8 cellular contexts compared by ENCODE assay signal in genomic region chr20:4160761-4161305, GRCh38. TPM values are rescaled to one million over a fixed set of nuclear protein-coding genes. Genes with fewer than 3 reads are reported as not detected.
DNase-seq lines count a peak whose midpoint lies in the region; ATAC-seq, FAIRE-seq and TF ChIP-seq lines count a peak whose summit lies in the region.

No MANE protein-coding gene starts in this region.

- CTCF ChIA-PET in naive thymus-derived CD4-positive, alpha-beta T cell (lab: Charles Lee) = no interaction called here

- H3K27ac Mint-ChIP-seq in effector memory CD8-positive, alpha-beta T cell = peak overlapping the region in 1 of 2 donors; percentile 87
- H3K27ac Mint-ChIP-seq in naive thymus-derived CD4-positive, alpha-beta T cell = peak overlapping the region in 2 of 9 donors; percentile 68 to 79

- DNase-seq in GM18507 (ENCODE audit: extremely low spot score, insufficient read length, low read depth) (no peak), RWPE2 (ENCODE audit: low spot score) (no peak), HCEC 1CT (no peak), EL (no peak), NCI-H446 (lab: John Stamatoyannopoulos, UW) (no peak)
- DNase-seq in effector memory CD8-positive, alpha-beta T cell = peak in 1 of 3 experiments; percentile 10
- DNase-seq in naive thymus-derived CD4-positive, alpha-beta T cell = peak in 1 of 9 donors; percentile 56

- H3K27me3 Mint-ChIP-seq in effector memory CD8-positive, alpha-beta T cell = peaks cover 13 to 22% of the 10 kb centered on the region in 2 donors
- H3K27me3 Mint-ChIP-seq in naive thymus-derived CD4-positive, alpha-beta T cell = peaks cover 0 to 6% (median 5%) of the 10 kb centered on the region in 5 donors

- no peaks in the 10 kb centered on the region for H3K36me3 ChIP-seq in RWPE2 (ENCODE audit: low read depth)
- H3K36me3 ChIP-seq in naive thymus-derived CD4-positive, alpha-beta T cell (ENCODE audit: control insufficient read depth in 2 of 3, insufficient read depth in 3 of 3, low read length in 3 of 3) = no peaks in the 10 kb centered on the region

- H3K4me1 Mint-ChIP-seq in effector memory CD8-positive, alpha-beta T cell (ENCODE audit: low read depth in 2 of 2) = peaks cover 0 to 10% of the 10 kb centered on the region in 2 donors
- peaks cover 0 to 47% (median 4%) of the 10 kb centered on the region in 7 donors for H3K4me1 Mint-ChIP-seq in naive thymus-derived CD4-positive, alpha-beta T cell

- no peaks in the 10 kb centered on the region for H3K9me3 ChIP-seq in RWPE2 (ENCODE audit: severe bottlenecking)
- no peaks in the 10 kb centered on the region for H3K9me3 ChIP-seq in naive thymus-derived CD4-positive, alpha-beta T cell (ENCODE audit: control insufficient read depth in 2 of 3, low read length in 3 of 3)

- peak; percentile 60 for FAIRE-seq in GM18507 (lab: Jason Lieb, UNC)

- peak; percentile 1; the same call in 2 of the 3 replicates for ATAC-seq in RWPE2 (ENCODE audit: low read depth)
- peak; percentile 87 for ATAC-seq in effector memory CD8-positive, alpha-beta T cell (replicated peaks)
- peak; percentile 39 for ATAC-seq in naive thymus-derived CD4-positive, alpha-beta T cell
- ATAC-seq in HG03095 (IDR thresholded peaks at IDR 0.05; ENCODE audit: unreplicated experiment) = no peak

- no peaks in the 10 kb centered on the region for H3K27me3 ChIP-seq in RWPE2 (ENCODE audit: insufficient read depth, poor library complexity, severe bottlenecking)
- no peaks in the 10 kb centered on the region for H3K27me3 ChIP-seq in naive thymus-derived CD4-positive, alpha-beta T cell (ENCODE audit: control insufficient read depth in 2 of 2, insufficient read depth in 2 of 2, low read length in 2 of 2)

- H3K4me1 ChIP-seq in RWPE2 (ENCODE audit: insufficient read depth, poor library complexity, severe bottlenecking) = peaks cover 24% of the 10 kb centered on the region
- H3K4me1 ChIP-seq in naive thymus-derived CD4-positive, alpha-beta T cell (ENCODE audit: control insufficient read depth in 2 of 2, insufficient read depth in 2 of 2, low read length in 2 of 2) = peaks cover 0 to 5% of the 10 kb centered on the region in 2 donors

- no peaks in the 10 kb centered on the region for H3K36me3 Mint-ChIP-seq in effector memory CD8-positive, alpha-beta T cell (ENCODE audit: insufficient read depth)
- H3K36me3 Mint-ChIP-seq in naive thymus-derived CD4-positive, alpha-beta T cell = no peaks in the 10 kb centered on the region

- TF ChIP-seq CTCF in RWPE2 (IDR thresholded peaks at IDR 0.05; ENCODE audit: poor library complexity, severe bottlenecking) = no peak

- no peak overlapping the region for H3K4me3 ChIP-seq in RWPE2 (ENCODE audit: severe bottlenecking)
- H3K4me3 ChIP-seq in naive thymus-derived CD4-positive, alpha-beta T cell (ENCODE audit: low read length) = no peak overlapping the region

- no peak overlapping the region for H3K4me3 Mint-ChIP-seq in effector memory CD8-positive, alpha-beta T cell
- H3K4me3 Mint-ChIP-seq in naive thymus-derived CD4-positive, alpha-beta T cell = peak overlapping the region in 1 of 10 donors; percentile 19

- peak overlapping the region; percentile 78 for H3K27ac ChIP-seq in RWPE2 (ENCODE audit: poor library complexity, severe bottlenecking)
- no peak overlapping the region for H3K27ac ChIP-seq in naive thymus-derived CD4-positive, alpha-beta T cell (ENCODE audit: low read depth, low read length)

- H3K9me3 Mint-ChIP-seq in effector memory CD8-positive, alpha-beta T cell = no peaks in the 10 kb centered on the region
- peaks cover 0 to 2% (median 0%) of the 10 kb centered on the region in 11 donors for H3K9me3 Mint-ChIP-seq in naive thymus-derived CD4-positive, alpha-beta T cell

- intact Hi-C loops in naive thymus-derived CD4-positive, alpha-beta T cell (cut with micrococcal nuclease) = loop anchor here in 1 of 2 donors (1.0 kb wide), 1 partner anchor 10 kb away; no protein-coding TSS in a partner anchor

- POLR2A ChIA-PET in naive thymus-derived CD4-positive, alpha-beta T cell (lab: Charles Lee) = no interaction called here

RNA-seq across cellular contexts. Expression of gene SMOX, which starts 12.2 kb away (rescaled TPM):
- 10 to 100 TPM in 1 of 5 experiments, 1 to 10 TPM in 2, under 1 TPM in 2; 0.95 to 10.8 (median 1.8) TPM for total RNA-seq in naive thymus-derived CD4-positive, alpha-beta T cell
- not detected for polyA plus RNA-seq in naive thymus-derived CD4-positive, alpha-beta T cell
